14 cellular contexts compared by ENCODE assay signal in the genomic region with DNA sequence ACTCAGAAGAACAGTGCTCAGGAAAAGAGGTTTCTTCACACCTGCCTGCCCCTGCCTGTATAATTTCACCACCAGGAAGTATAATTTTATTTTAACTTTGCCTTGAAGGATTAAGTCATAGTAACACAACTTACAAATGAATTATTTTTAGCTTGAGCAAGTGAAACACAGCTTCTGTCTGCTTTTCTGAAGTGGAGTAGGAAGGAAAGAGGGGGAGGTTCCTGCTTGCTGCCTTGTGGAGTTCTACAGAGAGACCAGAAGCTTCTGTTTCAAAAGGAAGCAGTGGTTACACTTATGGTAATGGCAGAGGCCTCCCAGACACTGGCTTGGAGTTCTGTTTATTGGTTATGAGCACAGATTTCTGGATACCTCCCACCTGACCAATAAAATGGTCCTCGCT.
DNase-seq lines count a peak whose midpoint lies in the region; ATAC-seq and TF ChIP-seq lines count a peak whose summit lies in the region.
"Had no signal": no experiment of that assay in that cellular context is flagged by ENCODE, and none has a peak within 500 bp of the region (broad histone marks: within the 10 kb centered on the region; RNA-seq: fewer than 3 reads in every experiment).

No MANE protein-coding gene starts in this region.

- H3K27me3 ChIP-seq in gastrocnemius medialis (no peaks in the 10 kb centered on the region), brain microvascular endothelial cell (replicated peaks) (no peaks in the 10 kb centered on the region)
- H3K27me3 ChIP-seq: BE2C, heart right ventricle had no signal

- CTCF ChIA-PET in T-cell (lab: Charles Lee): interaction anchor here in 1 of 2 donors (0.6 kb wide), 1 partner anchor 560 kb away, joined by 3 read pairs; no protein-coding TSS in a partner anchor

- H3K36me3 ChIP-seq in gastrocnemius medialis (no peaks in the 10 kb centered on the region), brain microvascular endothelial cell (replicated peaks) (no peaks in the 10 kb centered on the region)
- H3K36me3 ChIP-seq: BE2C, heart right ventricle had no signal

- H3K4me1 ChIP-seq in gastrocnemius medialis: no peaks in the 10 kb centered on the region
- H3K4me1 ChIP-seq: BE2C had no signal

- H3K9me3 ChIP-seq in gastrocnemius medialis: no peaks in the 10 kb centered on the region
- H3K9me3 ChIP-seq: BE2C had no signal

- peaks cover 4% of the 10 kb centered on the region for H3K9me3 Mint-ChIP-seq in activated naive CD8-positive, alpha-beta T cell (ENCODE audit: low read depth)
- H3K9me3 Mint-ChIP-seq in activated naive CD8-positive, alpha-beta T cell treated with anti-CD3 and anti-CD28 coated beads, Interleukin-2, amount 50 U/mL, for 24 hours: peaks cover 10% of the 10 kb centered on the region
- peaks cover 6 to 11% (median 6%) of the 10 kb centered on the region in 3 donors for H3K9me3 Mint-ChIP-seq in T-cell

- TF ChIP-seq CTCF in gastrocnemius medialis (IDR thresholded peaks at IDR 0.05 in 4 of 5, conservative IDR thresholded peaks at IDR 0.05 in 1 of 5) (no peak), brain microvascular endothelial cell (IDR thresholded peaks at IDR 0.05; ENCODE audit: low read depth, low read length, missing control alignments) (no peak)

- no peak for TF ChIP-seq POLR2A in gastrocnemius medialis (IDR thresholded peaks at IDR 0.05)

- peak overlapping the region; percentile 47 for H3K27ac Mint-ChIP-seq in activated naive CD8-positive, alpha-beta T cell
- H3K27ac Mint-ChIP-seq in activated naive CD8-positive, alpha-beta T cell treated with anti-CD3 and anti-CD28 coated beads, Interleukin-2, amount 50 U/mL, for 24 hours: no peak overlapping the region
- H3K27ac Mint-ChIP-seq in T-cell: peak overlapping the region; percentile 89 to 93

- peaks cover 45% of the 10 kb centered on the region for H3K4me1 Mint-ChIP-seq in activated naive CD8-positive, alpha-beta T cell (ENCODE audit: low read depth)
- H3K4me1 Mint-ChIP-seq in activated naive CD8-positive, alpha-beta T cell treated with anti-CD3 and anti-CD28 coated beads, Interleukin-2, amount 50 U/mL, for 24 hours: peaks cover 35% of the 10 kb centered on the region
- peaks cover 44 to 50% (median 49%) of the 10 kb centered on the region in 3 donors for H3K4me1 Mint-ChIP-seq in T-cell

- H3K4me3 Mint-ChIP-seq in activated naive CD8-positive, alpha-beta T cell: no peak overlapping the region
- no peak overlapping the region for H3K4me3 Mint-ChIP-seq in activated naive CD8-positive, alpha-beta T cell treated with anti-CD3 and anti-CD28 coated beads, Interleukin-2, amount 50 U/mL, for 24 hours
- H3K4me3 Mint-ChIP-seq in T-cell: peak overlapping the region in 1 of 3 donors; percentile 67

- in situ Hi-C loops in gastrocnemius medialis (cut with MboI; ENCODE audit: low sequenced_read_pairs in 4 of 4) (no loop called here), brain microvascular endothelial cell (cut with HindIII; ENCODE audit: low pct_ligation_motif_present, low sequenced_read_pairs) (no loop called here)

- POLR2A ChIA-PET in T-cell (lab: Charles Lee): interaction anchor here in 1 of 2 donors (0.9 kb wide), 1 partner anchor 55 kb away, joined by 3 read pairs; no protein-coding TSS in a partner anchor

- intact Hi-C loops in gastrocnemius medialis (cut with DNase I; ENCODE audit: low total_unique reads): no loop called here

- H3K27me3 Mint-ChIP-seq in activated naive CD8-positive, alpha-beta T cell: no peaks in the 10 kb centered on the region
- no peaks in the 10 kb centered on the region for H3K27me3 Mint-ChIP-seq in activated naive CD8-positive, alpha-beta T cell treated with anti-CD3 and anti-CD28 coated beads, Interleukin-2, amount 50 U/mL, for 24 hours
- H3K27me3 Mint-ChIP-seq in T-cell: no peaks in the 10 kb centered on the region

- no peak for ATAC-seq in activated naive CD8-positive, alpha-beta T cell treated with anti-CD3 and anti-CD28 coated beads, Interleukin-2, amount 50 U/mL, for 24 hours
- ATAC-seq in HG02884 (IDR thresholded peaks at IDR 0.05; ENCODE audit: unreplicated experiment) (peak; percentile 77), T-cell (replicated peaks in 1 of 4) (peak; percentile 61 to 88 (median 72)), gastrocnemius medialis (no peak)
- ATAC-seq: heart right ventricle, Right ventricle myocardium inferior had no signal

- H3K4me3 ChIP-seq in gastrocnemius medialis: no peak overlapping the region
- H3K4me3 ChIP-seq in brain microvascular endothelial cell (ENCODE audit: low read depth, low read length): no peak overlapping the region
- H3K4me3 ChIP-seq: heart right ventricle had no signal

- H3K27ac ChIP-seq in gastrocnemius medialis (no peak overlapping the region), brain microvascular endothelial cell (no peak overlapping the region)

- H3K36me3 Mint-ChIP-seq in activated naive CD8-positive, alpha-beta T cell: peaks cover 6% of the 10 kb centered on the region
- H3K36me3 Mint-ChIP-seq in activated naive CD8-positive, alpha-beta T cell treated with anti-CD3 and anti-CD28 coated beads, Interleukin-2, amount 50 U/mL, for 24 hours (ENCODE audit: low read depth): peaks cover 3% of the 10 kb centered on the region
- H3K36me3 Mint-ChIP-seq in T-cell: peaks cover 6% of the 10 kb centered on the region

- DNase-seq in activated naive CD8-positive, alpha-beta T cell treated with anti-CD3 and anti-CD28 coated beads, Interleukin-2, amount 50 U/mL, for 24 hours: no peak
- DNase-seq in T-cell (no peak), superior temporal gyrus (ENCODE audit: extremely low spot score) (peak; percentile 46), gastrocnemius medialis (no peak), NCI-H1092 (lab: John Stamatoyannopoulos, UW) (no peak), brain microvascular endothelial cell (no peak)
- DNase-seq: BE2C; heart right ventricle; NCI-H1694; stimulated activated CD4-positive, alpha-beta T cell treated with anti-CD3 and anti-CD28 coated beads, Interleukin-12 subunit alpha, Interleukin-12 subunit beta, amount 100 ng/mL, for 4 hours; substantia nigra had no signal

Comparison
In these comparisons a context has a peak if more than half of its experiments do, and no peak if none do; other contexts are left out.
1. ATAC-seq: peak in HG02884 (single experiment) and T-cell (4 of 4); none in activated naive CD8-positive, alpha-beta T cell treated with anti-CD3 and anti-CD28 coated beads, Interleukin-2, amount 50 U/mL, for 24 hours (single experiment) and gastrocnemius medialis (0 of 2).